ENCODE assay signal across 1 cellular context in the genomic region with DNA sequence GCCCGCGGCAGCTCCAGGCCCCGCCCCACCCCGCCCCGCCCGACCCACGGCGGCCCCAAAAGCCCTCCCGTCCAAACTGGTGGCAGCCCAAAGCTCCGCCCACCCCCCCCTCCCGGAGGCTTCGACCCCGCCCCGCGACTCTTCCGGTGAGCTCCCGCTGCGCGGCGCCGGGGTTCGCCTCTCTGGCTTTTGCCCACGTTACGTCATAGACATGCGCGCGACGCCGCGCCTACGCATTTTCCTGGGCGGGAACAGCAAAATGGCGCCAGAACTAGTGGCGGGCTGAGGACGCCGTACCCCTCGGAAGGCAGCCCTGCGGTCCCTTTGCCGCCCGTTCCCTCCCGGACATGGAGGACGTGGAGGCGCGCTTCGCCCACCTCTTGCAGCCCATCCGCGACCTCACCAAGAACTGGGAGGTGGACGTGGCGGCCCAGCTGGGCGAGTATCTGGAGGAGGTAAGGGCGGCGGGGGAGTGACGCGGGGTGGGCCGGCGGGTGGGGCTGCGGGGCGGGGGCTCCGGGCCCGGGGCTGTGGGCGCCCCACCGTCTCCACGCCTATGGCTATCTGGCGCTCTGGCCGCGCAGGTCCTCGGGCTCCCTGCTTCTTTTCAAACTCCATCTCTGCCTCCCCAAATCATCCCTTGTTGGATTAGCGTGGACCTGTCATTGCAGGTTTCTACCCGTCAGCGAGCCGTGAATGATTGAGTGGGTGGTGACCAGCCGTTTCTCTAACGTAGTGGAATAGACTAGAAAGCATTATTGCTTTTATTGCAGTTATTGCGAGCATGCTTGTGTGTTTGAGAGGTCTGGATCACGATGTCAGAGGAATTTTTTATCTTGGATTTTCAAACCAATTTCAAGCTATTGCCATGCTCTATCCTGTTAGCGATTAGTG.
A peak's percentile ranks its signal among the peaks of the same experiment; 100 is the strongest.
TF ChIP-seq lines count a peak whose summit lies in the region.

Gene NCAPH2, plus strand, starts transcription at position 234 of the 894 bp plus-strand sequence. Its CDS starts 114 bp downstream, at position 348.

TF ChIP-seq in HepG2, 621 proteins besides CTCF, POLR2A, EP300 and RAD21 (continued from another document):
- no peak for TF ChIP-seq RFXAP (CRISPR knock-in tag; IDR thresholded peaks at IDR 0.05; ENCODE audit: borderline replicate concordance)
- TF ChIP-seq NFYC (CRISPR knock-in tag; IDR thresholded peaks at IDR 0.05) = peak; percentile 64
- TF ChIP-seq RXRB (CRISPR knock-in tag; IDR thresholded peaks at IDR 0.05; ENCODE audit: borderline replicate concordance) = peak; percentile 64; the same call in 1 of the 2 replicates
- no peak for TF ChIP-seq ZNF580 (CRISPR knock-in tag; IDR thresholded peaks at IDR 0.05; ENCODE audit: borderline replicate concordance, low read depth)
- TF ChIP-seq, protein P1, sequence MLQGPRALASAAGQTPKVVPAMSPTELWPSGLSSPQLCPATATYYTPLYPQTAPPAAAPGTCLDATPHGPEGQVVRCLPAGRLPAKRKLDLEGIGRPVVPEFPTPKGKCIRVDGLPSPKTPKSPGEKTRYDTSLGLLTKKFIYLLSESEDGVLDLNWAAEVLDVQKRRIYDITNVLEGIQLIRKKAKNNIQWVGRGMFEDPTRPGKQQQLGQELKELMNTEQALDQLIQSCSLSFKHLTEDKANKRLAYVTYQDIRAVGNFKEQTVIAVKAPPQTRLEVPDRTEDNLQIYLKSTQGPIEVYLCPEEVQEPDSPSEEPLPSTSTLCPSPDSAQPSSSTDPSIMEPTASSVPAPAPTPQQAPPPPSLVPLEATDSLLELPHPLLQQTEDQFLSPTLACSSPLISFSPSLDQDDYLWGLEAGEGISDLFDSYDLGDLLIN (CRISPR knock-in tag; IDR thresholded peaks at IDR 0.05; ENCODE audit: borderline replicate concordance) = peak; percentile 80; the same call in 1 of the 2 replicates
- TF ChIP-seq, protein P2, sequence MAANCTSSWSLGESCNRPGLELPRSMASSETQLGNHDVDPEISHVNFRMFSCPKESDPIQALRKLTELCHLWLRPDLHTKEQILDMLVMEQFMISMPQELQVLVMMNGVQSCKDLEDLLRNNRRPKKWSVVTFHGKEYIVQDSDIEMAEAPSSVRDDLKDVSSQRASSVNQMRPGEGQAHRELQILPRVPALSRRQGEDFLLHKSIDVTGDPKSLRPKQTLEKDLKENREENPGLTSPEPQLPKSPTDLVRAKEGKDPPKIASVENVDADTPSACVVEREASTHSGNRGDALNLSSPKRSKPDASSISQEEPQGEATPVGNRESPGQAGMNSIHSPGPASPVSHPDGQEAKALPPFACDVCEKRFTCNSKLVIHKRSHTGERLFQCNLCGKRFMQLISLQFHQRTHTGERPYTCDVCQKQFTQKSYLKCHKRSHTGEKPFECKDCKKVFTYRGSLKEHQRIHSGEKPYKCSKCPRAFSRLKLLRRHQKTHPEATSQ (CRISPR knock-in tag; IDR thresholded peaks at IDR 0.05; ENCODE audit: borderline replicate concordance) = no peak
- no peak; the same call in 1 of the 2 replicates for TF ChIP-seq ZNF543 (CRISPR knock-in tag; IDR thresholded peaks at IDR 0.05)
- TF ChIP-seq ATM (IDR thresholded peaks at IDR 0.05; ENCODE audit: borderline replicate concordance) = no peak
- no peak for TF ChIP-seq GTF2F1 (IDR thresholded peaks at IDR 0.05; ENCODE audit: low read length)
- no peak for TF ChIP-seq ZNF710 (CRISPR knock-in tag; IDR thresholded peaks at IDR 0.05; ENCODE audit: borderline replicate concordance)
- TF ChIP-seq ELF4 (CRISPR knock-in tag; IDR thresholded peaks at IDR 0.05; ENCODE audit: borderline replicate concordance) = no peak
- TF ChIP-seq ZBTB37 (CRISPR knock-in tag; IDR thresholded peaks at IDR 0.05) = no peak
- TF ChIP-seq ZFP82 (CRISPR knock-in tag; IDR thresholded peaks at IDR 0.05; ENCODE audit: borderline replicate concordance) = no peak
- TF ChIP-seq, protein P3, sequence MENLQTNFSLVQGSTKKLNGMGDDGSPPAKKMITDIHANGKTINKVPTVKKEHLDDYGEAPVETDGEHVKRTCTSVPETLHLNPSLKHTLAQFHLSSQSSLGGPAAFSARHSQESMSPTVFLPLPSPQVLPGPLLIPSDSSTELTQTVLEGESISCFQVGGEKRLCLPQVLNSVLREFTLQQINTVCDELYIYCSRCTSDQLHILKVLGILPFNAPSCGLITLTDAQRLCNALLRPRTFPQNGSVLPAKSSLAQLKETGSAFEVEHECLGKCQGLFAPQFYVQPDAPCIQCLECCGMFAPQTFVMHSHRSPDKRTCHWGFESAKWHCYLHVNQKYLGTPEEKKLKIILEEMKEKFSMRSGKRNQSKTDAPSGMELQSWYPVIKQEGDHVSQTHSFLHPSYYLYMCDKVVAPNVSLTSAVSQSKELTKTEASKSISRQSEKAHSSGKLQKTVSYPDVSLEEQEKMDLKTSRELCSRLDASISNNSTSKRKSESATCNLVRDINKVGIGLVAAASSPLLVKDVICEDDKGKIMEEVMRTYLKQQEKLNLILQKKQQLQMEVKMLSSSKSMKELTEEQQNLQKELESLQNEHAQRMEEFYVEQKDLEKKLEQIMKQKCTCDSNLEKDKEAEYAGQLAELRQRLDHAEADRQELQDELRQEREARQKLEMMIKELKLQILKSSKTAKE (CRISPR knock-in tag; IDR thresholded peaks at IDR 0.05; ENCODE audit: borderline replicate concordance) = no peak
- TF ChIP-seq SRY (CRISPR knock-in tag; IDR thresholded peaks at IDR 0.05) = peak; percentile 78
- TF ChIP-seq ETV5 (CRISPR knock-in tag; IDR thresholded peaks at IDR 0.05; ENCODE audit: borderline replicate concordance) = peak; percentile 62
- no peak for TF ChIP-seq SETDB1 (CRISPR knock-in tag; IDR thresholded peaks at IDR 0.05; ENCODE audit: borderline replicate concordance)
- TF ChIP-seq ZNF350 (CRISPR knock-in tag; IDR thresholded peaks at IDR 0.05; ENCODE audit: borderline replicate concordance, low read depth) = no peak
- peak; percentile 71; the same call in 1 of the 2 replicates for TF ChIP-seq TARDBP (CRISPR knock-in tag; IDR thresholded peaks at IDR 0.05)
